In genomic region chr13:28313579-28313978, GRCh38 we compare ENCODE assay signal across 1 cellular context.
TF ChIP-seq lines count a peak whose summit lies in the region.

No MANE protein-coding gene starts in this region.

TF ChIP-seq in SK-N-SH, 30 proteins besides CTCF, POLR2A, EP300 and RAD21 (continued from another document):
- TF ChIP-seq REST (IDR thresholded peaks at IDR 0.05; ENCODE audit: low read depth, low read length) (no peak), IRF3 (IDR thresholded peaks at IDR 0.05; ENCODE audit: low read depth, low read length) (no peak), MAX (IDR thresholded peaks at IDR 0.05; ENCODE audit: low read depth) (no peak), FOXJ3 (CRISPR knock-in tag; IDR thresholded peaks at IDR 0.05) (no peak), ZBTB33 (IDR thresholded peaks at IDR 0.05; ENCODE audit: borderline replicate concordance, low read depth) (no peak)
